Comparison of ENCODE assay signal across 11 cellular contexts in the genomic region with DNA sequence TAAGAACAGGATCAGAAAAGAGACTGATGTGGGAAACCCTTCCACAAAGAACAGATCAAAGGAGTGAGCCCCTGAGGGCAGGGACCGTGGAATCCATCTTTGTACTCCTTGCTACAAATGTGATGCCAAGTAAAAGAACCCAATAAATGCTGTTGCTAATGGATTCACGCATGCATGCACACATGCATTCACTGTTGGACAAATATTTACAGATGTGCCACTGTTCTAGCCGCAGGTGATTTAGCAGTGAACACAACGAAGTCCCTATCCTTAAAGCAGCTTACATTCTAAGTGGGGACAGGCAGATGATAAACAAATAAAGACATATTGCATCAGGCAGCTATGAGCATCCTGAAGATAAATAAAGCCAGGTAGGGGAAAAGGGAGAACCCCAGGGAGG.
DNase-seq lines count a peak whose midpoint lies in the region; ATAC-seq lines count a peak whose summit lies in the region.
"Had no signal": no experiment of that assay in that cellular context is flagged by ENCODE, and none has a peak within 500 bp of the region (broad histone marks: within the 10 kb centered on the region; RNA-seq: fewer than 3 reads in every experiment).

No MANE protein-coding gene starts in this region.

- ATAC-seq in activated T-cell treated with anti-CD3 and anti-CD28 coated beads, Interleukin-2, amount 50 U/mL, for 4 hours: no peak
- no peak for ATAC-seq in activated naive CD8-positive, alpha-beta T cell treated with anti-CD3 and anti-CD28 coated beads, Interleukin-2, amount 50 U/mL, for 24 hours
- no peak for ATAC-seq in stimulated activated memory B cell treated with anti-CD40 and anti-IgM and Interleukin-4, amounts not matched to agents 10 μg/mL and 1 μg/mL and 100 μg/mL, for 72 hours
- ATAC-seq in HG02798 (IDR thresholded peaks at IDR 0.05; ENCODE audit: poor library complexity, unreplicated experiment): no peak
- ATAC-seq in HG03460 (IDR thresholded peaks at IDR 0.05; ENCODE audit: unreplicated experiment): no peak
- ATAC-seq in HG03280 (IDR thresholded peaks at IDR 0.05; ENCODE audit: unreplicated experiment): no peak

- H3K27ac Mint-ChIP-seq in activated T-cell treated with anti-CD3 and anti-CD28 coated beads, Interleukin-2, amount 50 U/mL, for 24 hours: peak overlapping the region; percentile 97
- peak overlapping the region; percentile 72 for H3K27ac Mint-ChIP-seq in activated naive CD8-positive, alpha-beta T cell treated with anti-CD3 and anti-CD28 coated beads, Interleukin-2, amount 50 U/mL, for 24 hours
- peak overlapping the region; percentile 16 for H3K27ac Mint-ChIP-seq in stimulated activated memory B cell treated with anti-CD40 and anti-IgM and Interleukin-4, amounts not matched to agents 10 μg/mL and 1 μg/mL and 100 μg/mL, for 72 hours

- no peaks in the 10 kb centered on the region for H3K27me3 Mint-ChIP-seq in activated T-cell treated with anti-CD3 and anti-CD28 coated beads, Interleukin-2, amount 50 U/mL, for 24 hours
- H3K27me3 Mint-ChIP-seq in activated T-cell treated with anti-CD3 and anti-CD28 coated beads, Interleukin-2, amount 50 U/mL, for 4 hours (ENCODE audit: low read depth): no peaks in the 10 kb centered on the region
- H3K27me3 Mint-ChIP-seq in activated naive CD8-positive, alpha-beta T cell treated with anti-CD3 and anti-CD28 coated beads, Interleukin-2, amount 50 U/mL, for 24 hours: peaks cover 2% of the 10 kb centered on the region
- no peaks in the 10 kb centered on the region for H3K27me3 Mint-ChIP-seq in stimulated activated memory B cell treated with anti-CD40 and anti-IgM and Interleukin-4, amounts not matched to agents 10 μg/mL and 1 μg/mL and 100 μg/mL, for 72 hours

- no peaks in the 10 kb centered on the region for H3K9me3 Mint-ChIP-seq in activated T-cell treated with anti-CD3 and anti-CD28 coated beads, Interleukin-2, amount 50 U/mL, for 24 hours
- no peaks in the 10 kb centered on the region for H3K9me3 Mint-ChIP-seq in activated T-cell treated with anti-CD3 and anti-CD28 coated beads, Interleukin-2, amount 50 U/mL, for 4 hours
- no peaks in the 10 kb centered on the region for H3K9me3 Mint-ChIP-seq in activated naive CD8-positive, alpha-beta T cell treated with anti-CD3 and anti-CD28 coated beads, Interleukin-2, amount 50 U/mL, for 24 hours
- H3K9me3 Mint-ChIP-seq in stimulated activated memory B cell treated with anti-CD40 and anti-IgM and Interleukin-4, amounts not matched to agents 10 μg/mL and 1 μg/mL and 100 μg/mL, for 72 hours: no peaks in the 10 kb centered on the region

- peaks cover 42% of the 10 kb centered on the region for H3K36me3 Mint-ChIP-seq in activated T-cell treated with anti-CD3 and anti-CD28 coated beads, Interleukin-2, amount 50 U/mL, for 24 hours (ENCODE audit: low read depth)
- peaks cover 32% of the 10 kb centered on the region for H3K36me3 Mint-ChIP-seq in activated T-cell treated with anti-CD3 and anti-CD28 coated beads, Interleukin-2, amount 50 U/mL, for 4 hours (ENCODE audit: insufficient read depth)
- H3K36me3 Mint-ChIP-seq in activated naive CD8-positive, alpha-beta T cell treated with anti-CD3 and anti-CD28 coated beads, Interleukin-2, amount 50 U/mL, for 24 hours (ENCODE audit: low read depth): peaks cover 27% of the 10 kb centered on the region
- peaks cover 37% of the 10 kb centered on the region for H3K36me3 Mint-ChIP-seq in stimulated activated memory B cell treated with anti-CD40 and anti-IgM and Interleukin-4, amounts not matched to agents 10 μg/mL and 1 μg/mL and 100 μg/mL, for 72 hours

- no peak for DNase-seq in activated T-cell treated with anti-CD3 and anti-CD28 coated beads, Interleukin-2, amount 50 U/mL, for 24 hours
- DNase-seq in activated T-cell treated with anti-CD3 and anti-CD28 coated beads, Interleukin-2, amount 50 U/mL, for 4 hours: no peak
- peak; percentile 14 for DNase-seq in NCI-H2029 (lab: John Stamatoyannopoulos, UW)
- DNase-seq in activated naive CD8-positive, alpha-beta T cell treated with anti-CD3 and anti-CD28 coated beads, Interleukin-2, amount 50 U/mL, for 24 hours: no peak
- DNase-seq: activated CD8-positive, alpha-beta memory T cell treated with anti-CD3 and anti-CD28 coated beads, Interleukin-2, amount 50 U/mL, for 48 hours; NCI-H1436; T1000 had no signal

- peaks cover 89% of the 10 kb centered on the region for H3K4me1 Mint-ChIP-seq in activated T-cell treated with anti-CD3 and anti-CD28 coated beads, Interleukin-2, amount 50 U/mL, for 24 hours (ENCODE audit: low read depth)
- peaks cover 64% of the 10 kb centered on the region for H3K4me1 Mint-ChIP-seq in activated T-cell treated with anti-CD3 and anti-CD28 coated beads, Interleukin-2, amount 50 U/mL, for 4 hours (ENCODE audit: low read depth)
- peaks cover 64% of the 10 kb centered on the region for H3K4me1 Mint-ChIP-seq in activated naive CD8-positive, alpha-beta T cell treated with anti-CD3 and anti-CD28 coated beads, Interleukin-2, amount 50 U/mL, for 24 hours
- H3K4me1 Mint-ChIP-seq in stimulated activated memory B cell treated with anti-CD40 and anti-IgM and Interleukin-4, amounts not matched to agents 10 μg/mL and 1 μg/mL and 100 μg/mL, for 72 hours: peaks cover 53% of the 10 kb centered on the region

- H3K4me3 Mint-ChIP-seq in activated T-cell treated with anti-CD3 and anti-CD28 coated beads, Interleukin-2, amount 50 U/mL, for 24 hours: no peak overlapping the region
- no peak overlapping the region for H3K4me3 Mint-ChIP-seq in activated T-cell treated with anti-CD3 and anti-CD28 coated beads, Interleukin-2, amount 50 U/mL, for 4 hours
- no peak overlapping the region for H3K4me3 Mint-ChIP-seq in activated naive CD8-positive, alpha-beta T cell treated with anti-CD3 and anti-CD28 coated beads, Interleukin-2, amount 50 U/mL, for 24 hours
- no peak overlapping the region for H3K4me3 Mint-ChIP-seq in stimulated activated memory B cell treated with anti-CD40 and anti-IgM and Interleukin-4, amounts not matched to agents 10 μg/mL and 1 μg/mL and 100 μg/mL, for 72 hours

Comparison
In these comparisons a context has a peak if more than half of its experiments do, and no peak if none do; other contexts are left out.
1. H3K27ac Mint-ChIP-seq: peak in every context shown above with its lines; median percentile 97 in activated T-cell treated with anti-CD3 and anti-CD28 coated beads, Interleukin-2, amount 50 U/mL, for 24 hours; 72 in activated naive CD8-positive, alpha-beta T cell treated with anti-CD3 and anti-CD28 coated beads, Interleukin-2, amount 50 U/mL, for 24 hours; 16 in stimulated activated memory B cell treated with anti-CD40 and anti-IgM and Interleukin-4, amounts not matched to agents 10 μg/mL and 1 μg/mL and 100 μg/mL, for 72 hours.